Comparison of ENCODE assay signal across 2 cellular contexts in the genomic region with DNA sequence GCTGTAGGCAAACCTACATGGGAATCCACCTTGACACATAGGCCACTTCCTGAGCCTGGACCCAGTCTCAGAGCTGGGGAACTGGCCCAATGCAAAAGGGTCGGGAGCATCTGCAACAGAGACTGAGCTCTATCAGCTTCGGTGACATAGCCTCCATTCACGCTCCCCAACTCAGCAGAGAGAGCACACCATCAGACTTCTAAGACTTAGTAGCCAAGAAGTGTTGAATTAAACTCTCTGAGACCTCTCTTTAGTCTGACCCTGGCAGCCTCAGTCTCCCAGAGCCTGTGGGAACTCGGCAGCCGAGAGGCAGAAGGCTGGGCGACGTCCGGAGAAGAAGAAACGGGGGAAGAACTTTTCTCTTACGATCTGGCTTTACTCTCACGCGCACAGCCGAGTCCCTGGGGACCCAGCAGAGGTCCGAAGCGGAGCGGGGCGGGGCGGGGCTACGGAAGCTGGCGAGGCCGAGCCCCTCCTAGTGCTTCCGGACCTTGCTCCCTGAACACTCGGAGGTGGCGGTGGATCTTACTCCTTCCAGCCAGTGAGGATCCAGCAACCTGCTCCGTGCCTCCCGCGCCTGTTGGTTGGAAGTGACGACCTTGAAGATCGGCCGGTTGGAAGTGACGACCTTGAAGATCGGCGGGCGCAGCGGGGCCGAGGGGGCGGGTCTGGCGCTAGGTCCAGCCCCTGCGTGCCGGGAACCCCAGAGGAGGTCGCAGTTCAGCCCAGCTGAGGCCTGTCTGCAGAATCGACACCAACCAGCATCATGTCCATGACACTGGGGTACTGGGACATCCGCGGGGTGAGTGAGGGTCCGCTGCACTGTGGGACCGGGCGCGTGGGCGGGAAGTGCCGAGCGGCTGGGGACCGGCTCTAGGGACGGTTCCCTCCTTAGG.
A peak's percentile ranks its signal among the peaks of the same experiment; 100 is the strongest.
TF ChIP-seq lines count a peak whose summit lies in the region.

TSS of gene GSTM4 (plus strand) at position 476 of the 896 bp plus-strand sequence. CDS start at position 767, 291 bp downstream.

TF ChIP-seq in HCT116, 20 proteins besides CTCF, POLR2A, EP300 and RAD21:
- TF ChIP-seq ELF1 (IDR thresholded peaks at IDR 0.05; ENCODE audit: borderline replicate concordance, low read depth) (peak; percentile 48; the same call in 1 of the 2 replicates), CBX3 (IDR thresholded peaks at IDR 0.05; ENCODE audit: low read depth) (no peak), EGR1 (IDR thresholded peaks at IDR 0.05; ENCODE audit: low read depth) (0 out of 2 replicates have a peak, but pooled peaks have one; percentile 47), POLR2AphosphoS5 (IDR thresholded peaks at IDR 0.05; ENCODE audit: low read depth, low read length) (peak; percentile 80), SP1 (IDR thresholded peaks at IDR 0.05; ENCODE audit: low read depth) (0 out of 2 replicates have a peak, but pooled peaks have one; percentile 53), TCF7L2 (IDR thresholded peaks at IDR 0.05; ENCODE audit: borderline replicate concordance, extremely low read depth, insufficient read depth, insufficient read length) (no peak), ZFX (IDR thresholded peaks at IDR 0.05) (peak; percentile 23; the same call in 1 of the 2 replicates)
- TF ChIP-seq, protein P1, sequence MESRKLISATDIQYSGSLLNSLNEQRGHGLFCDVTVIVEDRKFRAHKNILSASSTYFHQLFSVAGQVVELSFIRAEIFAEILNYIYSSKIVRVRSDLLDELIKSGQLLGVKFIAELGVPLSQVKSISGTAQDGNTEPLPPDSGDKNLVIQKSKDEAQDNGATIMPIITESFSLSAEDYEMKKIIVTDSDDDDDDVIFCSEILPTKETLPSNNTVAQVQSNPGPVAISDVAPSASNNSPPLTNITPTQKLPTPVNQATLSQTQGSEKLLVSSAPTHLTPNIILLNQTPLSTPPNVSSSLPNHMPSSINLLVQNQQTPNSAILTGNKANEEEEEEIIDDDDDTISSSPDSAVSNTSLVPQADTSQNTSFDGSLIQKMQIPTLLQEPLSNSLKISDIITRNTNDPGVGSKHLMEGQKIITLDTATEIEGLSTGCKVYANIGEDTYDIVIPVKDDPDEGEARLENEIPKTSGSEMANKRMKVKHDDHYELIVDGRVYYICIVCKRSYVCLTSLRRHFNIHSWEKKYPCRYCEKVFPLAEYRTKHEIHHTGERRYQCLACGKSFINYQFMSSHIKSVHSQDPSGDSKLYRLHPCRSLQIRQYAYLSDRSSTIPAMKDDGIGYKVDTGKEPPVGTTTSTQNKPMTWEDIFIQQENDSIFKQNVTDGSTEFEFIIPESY (IDR thresholded peaks at IDR 0.05; ENCODE audit: extremely low read depth, insufficient replicate concordance, low read length) = peak; percentile 11
- TF ChIP-seq, protein P2, sequence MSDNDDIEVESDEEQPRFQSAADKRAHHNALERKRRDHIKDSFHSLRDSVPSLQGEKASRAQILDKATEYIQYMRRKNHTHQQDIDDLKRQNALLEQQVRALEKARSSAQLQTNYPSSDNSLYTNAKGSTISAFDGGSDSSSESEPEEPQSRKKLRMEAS (IDR thresholded peaks at IDR 0.05) = peak; percentile 62

TF ChIP-seq in GM12878, 131 proteins besides CTCF, POLR2A, EP300 and RAD21 (continues in another document):
- TF ChIP-seq ESRRA (IDR thresholded peaks at IDR 0.05; ENCODE audit: low read length) (peak; percentile 96), SMC3 (IDR thresholded peaks at IDR 0.05; ENCODE audit: borderline replicate concordance, low read length) (peak; percentile 3; the same call in 1 of the 2 replicates), PBX3 (IDR thresholded peaks at IDR 0.05; ENCODE audit: insufficient replicate concordance, low read depth, low read length) (no peak), PAX5 (IDR thresholded peaks at IDR 0.05; ENCODE audit: borderline replicate concordance, low read depth, low read length) (peak; percentile 66; the same call in 1 of the 2 replicates), FOXK2 (IDR thresholded peaks at IDR 0.05) (no peak), NR2C1 (IDR thresholded peaks at IDR 0.05) (peak; percentile 37; the same call in 1 of the 2 replicates), NFIC (IDR thresholded peaks at IDR 0.05; ENCODE audit: low read depth, low read length) (no peak), CHD2 (IDR thresholded peaks at IDR 0.05; ENCODE audit: borderline replicate concordance, low read depth, low read length) (no peak), RELA (IDR thresholded peaks at IDR 0.05; ENCODE audit: borderline replicate concordance, partially characterized antibody) (peak; percentile 14), CREB1 (IDR thresholded peaks at IDR 0.05; ENCODE audit: low read depth) (peak; percentile 37; the same call in 1 of the 2 replicates), DPF2 (IDR thresholded peaks at IDR 0.05) (peak; percentile 70), SP1 (IDR thresholded peaks at IDR 0.05; ENCODE audit: low read depth, low read length) (no peak), EGR1 (IDR thresholded peaks at IDR 0.05; ENCODE audit: borderline replicate concordance in 1 of 2, low read depth in 2 of 2, low read length in 2 of 2) (peak; percentile 43 to 77), SREBF2 (IDR thresholded peaks at IDR 0.05; ENCODE audit: low read length) (no peak), YBX1 (IDR thresholded peaks at IDR 0.05) (no peak), ZNF622 (IDR thresholded peaks at IDR 0.05) (no peak), IKZF2 (IDR thresholded peaks at IDR 0.05) (peak in 1 of 2 experiments; percentile 40; a peak in 1 of 4 replicates), BHLHE40 (IDR thresholded peaks at IDR 0.05; ENCODE audit: borderline replicate concordance in 1 of 2, low read depth in 2 of 2, low read length in 1 of 2) (peak; percentile 69 to 86; a peak in 3 of 4 replicates), E4F1 (IDR thresholded peaks at IDR 0.05; ENCODE audit: borderline replicate concordance, partially characterized antibody) (peak; percentile 29), CREM (IDR thresholded peaks at IDR 0.05; ENCODE audit: low read depth) (peak; percentile 48; the same call in 1 of the 2 replicates), ZNF687 (IDR thresholded peaks at IDR 0.05) (0 out of 2 replicates have a peak, but pooled peaks have one; percentile 38), BACH1 (IDR thresholded peaks at IDR 0.05; ENCODE audit: borderline replicate concordance) (peak; percentile 15; the same call in 1 of the 2 replicates), RB1 (IDR thresholded peaks at IDR 0.05; ENCODE audit: borderline replicate concordance) (peak; percentile 73; the same call in 1 of the 2 replicates), NR2F1 (conservative IDR thresholded peaks at IDR 0.05) (peak; percentile 77), MEF2B (IDR thresholded peaks at IDR 0.05; ENCODE audit: partially characterized antibody, poor library complexity, severe bottlenecking) (peak; percentile 99), KLF5 (IDR thresholded peaks at IDR 0.05; ENCODE audit: partially characterized antibody) (peak; percentile 48), POLR2AphosphoS5 (IDR thresholded peaks at IDR 0.05; ENCODE audit: low read length) (peak; percentile 61), ASH2L (IDR thresholded peaks at IDR 0.05; ENCODE audit: borderline replicate concordance, low read depth) (peak; percentile 46; the same call in 1 of the 2 replicates), SPI1 (IDR thresholded peaks at IDR 0.05; ENCODE audit: borderline replicate concordance, insufficient read depth, low read depth, low read length) (peak; percentile 1; the same call in 1 of the 2 replicates), NBN (IDR thresholded peaks at IDR 0.05) (peak; percentile 79), ATF7 (IDR thresholded peaks at IDR 0.05; ENCODE audit: low read depth) (0 out of 2 replicates have a peak, but pooled peaks have one; percentile 12), SMAD5 (IDR thresholded peaks at IDR 0.05; ENCODE audit: low read depth) (peak; percentile 51; the same call in 1 of the 2 replicates), BRCA1 (IDR thresholded peaks at IDR 0.05; ENCODE audit: low read depth, low read length) (0 out of 2 replicates have a peak, but pooled peaks have one; percentile 32), MTA2 (IDR thresholded peaks at IDR 0.05; ENCODE audit: low read depth) (peak; percentile 28; the same call in 1 of the 2 replicates), HDGF (IDR thresholded peaks at IDR 0.05) (peak; percentile 80)
- TF ChIP-seq, protein P3, sequence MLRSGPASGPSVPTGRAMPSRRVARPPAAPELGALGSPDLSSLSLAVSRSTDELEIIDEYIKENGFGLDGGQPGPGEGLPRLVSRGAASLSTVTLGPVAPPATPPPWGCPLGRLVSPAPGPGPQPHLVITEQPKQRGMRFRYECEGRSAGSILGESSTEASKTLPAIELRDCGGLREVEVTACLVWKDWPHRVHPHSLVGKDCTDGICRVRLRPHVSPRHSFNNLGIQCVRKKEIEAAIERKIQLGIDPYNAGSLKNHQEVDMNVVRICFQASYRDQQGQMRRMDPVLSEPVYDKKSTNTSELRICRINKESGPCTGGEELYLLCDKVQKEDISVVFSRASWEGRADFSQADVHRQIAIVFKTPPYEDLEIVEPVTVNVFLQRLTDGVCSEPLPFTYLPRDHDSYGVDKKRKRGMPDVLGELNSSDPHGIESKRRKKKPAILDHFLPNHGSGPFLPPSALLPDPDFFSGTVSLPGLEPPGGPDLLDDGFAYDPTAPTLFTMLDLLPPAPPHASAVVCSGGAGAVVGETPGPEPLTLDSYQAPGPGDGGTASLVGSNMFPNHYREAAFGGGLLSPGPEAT (IDR thresholded peaks at IDR 0.05; ENCODE audit: low read depth) = peak; percentile 27; the same call in 1 of the 2 replicates
- TF ChIP-seq, protein P4, sequence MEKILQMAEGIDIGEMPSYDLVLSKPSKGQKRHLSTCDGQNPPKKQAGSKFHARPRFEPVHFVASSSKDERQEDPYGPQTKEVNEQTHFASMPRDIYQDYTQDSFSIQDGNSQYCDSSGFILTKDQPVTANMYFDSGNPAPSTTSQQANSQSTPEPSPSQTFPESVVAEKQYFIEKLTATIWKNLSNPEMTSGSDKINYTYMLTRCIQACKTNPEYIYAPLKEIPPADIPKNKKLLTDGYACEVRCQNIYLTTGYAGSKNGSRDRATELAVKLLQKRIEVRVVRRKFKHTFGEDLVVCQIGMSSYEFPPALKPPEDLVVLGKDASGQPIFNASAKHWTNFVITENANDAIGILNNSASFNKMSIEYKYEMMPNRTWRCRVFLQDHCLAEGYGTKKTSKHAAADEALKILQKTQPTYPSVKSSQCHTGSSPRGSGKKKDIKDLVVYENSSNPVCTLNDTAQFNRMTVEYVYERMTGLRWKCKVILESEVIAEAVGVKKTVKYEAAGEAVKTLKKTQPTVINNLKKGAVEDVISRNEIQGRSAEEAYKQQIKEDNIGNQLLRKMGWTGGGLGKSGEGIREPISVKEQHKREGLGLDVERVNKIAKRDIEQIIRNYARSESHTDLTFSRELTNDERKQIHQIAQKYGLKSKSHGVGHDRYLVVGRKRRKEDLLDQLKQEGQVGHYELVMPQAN (conservative IDR thresholded peaks at IDR 0.05) = peak; percentile 54; the same call in 1 of the 2 replicates
- TF ChIP-seq, protein P5, sequence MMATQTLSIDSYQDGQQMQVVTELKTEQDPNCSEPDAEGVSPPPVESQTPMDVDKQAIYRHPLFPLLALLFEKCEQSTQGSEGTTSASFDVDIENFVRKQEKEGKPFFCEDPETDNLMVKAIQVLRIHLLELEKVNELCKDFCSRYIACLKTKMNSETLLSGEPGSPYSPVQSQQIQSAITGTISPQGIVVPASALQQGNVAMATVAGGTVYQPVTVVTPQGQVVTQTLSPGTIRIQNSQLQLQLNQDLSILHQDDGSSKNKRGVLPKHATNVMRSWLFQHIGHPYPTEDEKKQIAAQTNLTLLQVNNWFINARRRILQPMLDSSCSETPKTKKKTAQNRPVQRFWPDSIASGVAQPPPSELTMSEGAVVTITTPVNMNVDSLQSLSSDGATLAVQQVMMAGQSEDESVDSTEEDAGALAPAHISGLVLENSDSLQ (IDR thresholded peaks at IDR 0.05) = peak; percentile 55
